22 cellular contexts compared by ENCODE assay signal in genomic region chr2:21013043-21013816, GRCh38. TPM values are rescaled to one million over a fixed set of nuclear protein-coding genes. Genes with fewer than 3 reads are reported as not detected.
DNase-seq lines count a peak whose midpoint lies in the region; ATAC-seq, FAIRE-seq and TF ChIP-seq lines count a peak whose summit lies in the region.
"Had no signal": no experiment of that assay in that cellular context is flagged by ENCODE, and none has a peak within 500 bp of the region (broad histone marks: within the 10 kb centered on the region; RNA-seq: fewer than 3 reads in every experiment).

No MANE protein-coding gene starts in this region.

- peaks cover 41% of the 10 kb centered on the region for H3K4me1 ChIP-seq in HepG2 (ENCODE audit: insufficient read depth, low read length)
- H3K4me1 ChIP-seq: A549, BE2C, BLaER1, Caco-2 had no signal

- WGBS in HepG2 (ENCODE audit: low lambda C conversion rate), result 96% methylated on average over 8 of the region's 8 CpGs
- WGBS in lower leg skin, 2 donors, result 78 to 83% methylated on average over 8 of the region's 8 CpGs

- peaks cover 96% of the 10 kb centered on the region for H4K20me1 ChIP-seq in HepG2 (ENCODE audit: insufficient read depth, low read length)
- H4K20me1 ChIP-seq: BLaER1 had no signal

- no TSS peak for BruUV-seq in HepG2 (replicated peaks; lab: Mats Ljungman, UMichigan)

- TF ChIP-seq RAD21 in HepG2 (CRISPR knock-in tag; IDR thresholded peaks at IDR 0.05), result no peak

- H3K9me3 ChIP-seq in HepG2 (ENCODE audit: low read length), result no peaks in the 10 kb centered on the region; the same call in 1 of the 2 replicates
- H3K9me3 ChIP-seq: A549, BE2C, BLaER1 had no signal

- H3K4me2 ChIP-seq in HepG2 (ENCODE audit: low read depth, low read length), result no peak overlapping the region
- H3K4me2 ChIP-seq: A549, BLaER1 had no signal

- no peak for FAIRE-seq in HepG2 (lab: Jason Lieb, UNC)
- FAIRE-seq: A549, D721Med, G401.6, GM12891, GM19239 had no signal

- H3K27ac ChIP-seq in coronary artery (no peak overlapping the region), HepG2 (ENCODE audit: extremely low read length, insufficient read depth, low read length) (no peak overlapping the region)
- H3K27ac ChIP-seq: 22Rv1, A549, BLaER1, C4-2B had no signal

- POLR2A ChIA-PET in HepG2 (lab: Yijun Ruan, JAX), result interaction anchor here (1.6 to 13.6 kb wide), 3 partner anchors 13 to 25 kb away, joined by 7 to 119 read pairs (median 32); no protein-coding TSS in a partner anchor

- in situ Hi-C loops in HepG2 (cut with HindIII; ENCODE audit: extremely low pct_ligation_motif_present, low pct_unique_long_range_greater_than_20kb), result no loop called here

- ATAC-seq in HepG2, result peak; percentile 6
- ATAC-seq in HG03280 (IDR thresholded peaks at IDR 0.05; ENCODE audit: unreplicated experiment), result no peak
- ATAC-seq: A549; CD8-positive, alpha-beta T cell had no signal

- TF ChIP-seq EP300 in HepG2 (IDR thresholded peaks at IDR 0.05; ENCODE audit: low read depth in 2 of 2, low read length in 2 of 2) (no peak), HepG2 (CRISPR knock-in tag; IDR thresholded peaks at IDR 0.05; ENCODE audit: borderline replicate concordance) (no peak)

- peaks cover 67 to 96% of the 10 kb centered on the region in 2 experiments for H3K36me3 ChIP-seq in HepG2 (replicated peaks in 1 of 2; ENCODE audit: control insufficient read depth in 1 of 2, insufficient read depth in 2 of 2, low read length in 2 of 2)
- H3K36me3 ChIP-seq: BE2C, BLaER1 had no signal

- CTCF ChIA-PET in HepG2 (lab: Yijun Ruan, JAX; ENCODE audit: low intra/inter-chr PET ratio, low total read pairs), result no interaction called here

- no peak overlapping the region for H3K9ac ChIP-seq in HepG2 (ENCODE audit: insufficient read depth, low read depth, low read length)
- H3K9ac ChIP-seq: BLaER1 had no signal

- peaks cover 10% of the 10 kb centered on the region for H3K79me2 ChIP-seq in HepG2 (ENCODE audit: insufficient read depth, low read length)

- intact Hi-C loops in HepG2 (cut with micrococcal nuclease; ENCODE audit: unreplicated experiment) (no loop called here), lower leg skin (cut with DNase I; ENCODE audit: low total_unique reads) (no loop called here)

- H2AFZ ChIP-seq in HepG2 (ENCODE audit: low read length), result no peak overlapping the region

- H3K27me3 ChIP-seq in HepG2 (ENCODE audit: control insufficient read depth in 1 of 2, insufficient read depth in 2 of 2, low read length in 2 of 2), result no peaks in the 10 kb centered on the region
- H3K27me3 ChIP-seq: BE2C, BLaER1 had no signal

- no peak overlapping the region for H3K4me3 ChIP-seq in coronary artery
- H3K4me3 ChIP-seq in HepG2 (replicated peaks in 1 of 3; ENCODE audit: insufficient read depth in 1 of 3, low read depth in 2 of 3, low read length in 3 of 3), result no peak overlapping the region
- H3K4me3 ChIP-seq in lower leg skin (ENCODE audit: low read depth, poor library complexity, severe bottlenecking), result no peak overlapping the region
- H3K4me3 ChIP-seq: A549, BLaER1 had no signal

- TF ChIP-seq POLR2A in HepG2 (IDR thresholded peaks at IDR 0.05; ENCODE audit: insufficient read depth in 1 of 2, low read depth in 2 of 2, low read length in 2 of 2) (peak in 1 of 2 experiments; percentile 67), lower leg skin (IDR thresholded peaks at IDR 0.05) (no peak)

- no peak for TF ChIP-seq CTCF in coronary artery (IDR thresholded peaks at IDR 0.05)
- TF ChIP-seq CTCF in HepG2 (CRISPR knock-in tag; IDR thresholded peaks at IDR 0.05), result no peak
- no peak for TF ChIP-seq CTCF in lower leg skin (IDR thresholded peaks at IDR 0.05)

- peak; percentile 53 for DNase-seq in coronary artery (ENCODE audit: low spot score)
- DNase-seq in islet precursor cell, result peak; percentile 32
- no peak for DNase-seq in HepG2 (ENCODE audit: low spot score)
- no peak for DNase-seq in NCI-H1694 treated with DMSO at 0.1 percent for 48 hours (lab: John Stamatoyannopoulos, UW)
- DNase-seq in lower leg skin (ENCODE audit: low spot score in 2 of 2), result no peak
- DNase-seq: BE2C; Caco-2; Calu3; CD4-positive, alpha-beta T cell; CD8-positive, alpha-beta T cell; DMS79 treated with DMSO at 0.1 percent for 48 hours; GF-D8 had no signal

TF ChIP-seq in HepG2, 621 proteins besides CTCF, POLR2A, EP300 and RAD21 (continues in another document):
- TF ChIP-seq RARA (CRISPR knock-in tag; IDR thresholded peaks at IDR 0.05) (no peak), HOXA5 (CRISPR knock-in tag; IDR thresholded peaks at IDR 0.05) (0 out of 2 replicates have a peak, but pooled peaks have one; percentile 23), ZBTB21 (CRISPR knock-in tag; IDR thresholded peaks at IDR 0.05) (no peak), ZNF232 (CRISPR knock-in tag; IDR thresholded peaks at IDR 0.05; ENCODE audit: borderline replicate concordance) (peak; percentile 30; the same call in 1 of the 2 replicates), MXD3 (CRISPR knock-in tag; IDR thresholded peaks at IDR 0.05) (no peak), ZNF142 (CRISPR knock-in tag; IDR thresholded peaks at IDR 0.05) (0 out of 2 replicates have a peak, but pooled peaks have one; percentile 23)

RNA-seq across cellular contexts. Expression of gene APOB, which starts 30.6 kb away (rescaled TPM):
- 2,017 and 2,515 TPM in 2 replicates for total RNA-seq in HepG2 (2016; rRNA removed; fragmentation: Illumina TruSeq; extraction: Trizol)
- total RNA-seq in HepG2 (2016; cell fraction: cytosol; rRNA removed; fragmentation: Illumina TruSeq; extraction: Trizol; ENCODE audit: low read depth), result 102 and 113 TPM in 2 replicates
- total RNA-seq in HepG2 (2016; cell fraction: insoluble cytoplasmic fraction; rRNA removed; fragmentation: Illumina TruSeq; extraction: Trizol), result 1,811 and 2,334 TPM in 2 replicates
- total RNA-seq in HepG2 (2016; cell fraction: membrane; rRNA removed; fragmentation: Illumina TruSeq; extraction: Trizol), result 341 and 391 TPM in 2 replicates
- 3,623 and 4,305 TPM in 2 replicates for total RNA-seq in HepG2 (2016; cell fraction: nucleus; rRNA removed; fragmentation: Illumina TruSeq; extraction: Trizol)
- polyA plus RNA-seq in HepG2 (2011; rRNA removed), result 1,226 and 1,569 TPM in 2 replicates
- 779 and 1,118 TPM in 2 replicates for polyA plus RNA-seq in HepG2 (2011; cell fraction: cytosol; rRNA removed)
- polyA plus RNA-seq in HepG2 (2011; cell fraction: nucleus; rRNA removed), result 609 and 698 TPM in 2 replicates
- 1,387 and 2,007 TPM in 2 replicates for polyA plus RNA-seq in HepG2 (2012)
- polyA plus RNA-seq in HepG2 (2016; cell fraction: cytosol; fragmentation: Illumina TruSeq; extraction: Trizol; ENCODE audit: low read depth), result 27.1 and 29.9 TPM in 2 replicates
- 658 and 677 TPM in 2 replicates for polyA plus RNA-seq in HepG2 (2016; cell fraction: insoluble cytoplasmic fraction; fragmentation: Illumina TruSeq; extraction: Trizol; ENCODE audit: low read depth)
- 39.5 and 51.6 TPM in 2 replicates for polyA plus RNA-seq in HepG2 (2016; cell fraction: membrane; fragmentation: Illumina TruSeq; extraction: Trizol; ENCODE audit: low read depth)
- 1,507 and 1,591 TPM in 2 replicates for polyA plus RNA-seq in HepG2 (2016; cell fraction: nucleus; fragmentation: Illumina TruSeq; extraction: Trizol; ENCODE audit: insufficient read depth, low read depth)
- 3.3 and 5,189 TPM in 2 replicates for polyA minus RNA-seq in HepG2 (2011; rRNA and poly(A)+ RNA removed; ENCODE audit: low replicate concordance)
- 4,783 and 5,517 TPM in 2 replicates for polyA minus RNA-seq in HepG2 (2011; cell fraction: cytosol; rRNA and poly(A)+ RNA removed)
- 3,357 and 4,547 TPM in 2 replicates for polyA minus RNA-seq in HepG2 (2011; cell fraction: nucleus; rRNA and poly(A)+ RNA removed)
- 1 to 10 TPM; 2.2 to 3.2 (median 2.3) TPM for total RNA-seq in lower leg skin
- total RNA-seq: A172; CD4-positive, alpha-beta T cell; CD8-positive, alpha-beta T cell had no signal

Comparison
In these comparisons a context has a peak if more than half of its experiments do, and no peak if none do; other contexts are left out.
1. DNase-seq: peak in coronary artery (single experiment) and islet precursor cell (single experiment); none in HepG2 (single experiment), NCI-H1694 treated with DMSO at 0.1 percent for 48 hours (single experiment) and lower leg skin (0 of 2).
2. RNA of gene APOB, which starts 30.6 kb away (total RNA-seq): 102 to 4,305 TPM in HepG2; 2.2 to 3.2 TPM in lower leg skin; every median in the first group is over 10 times any median in the second.